Comparison of ENCODE assay signal across 31 cellular contexts in the genomic region with DNA sequence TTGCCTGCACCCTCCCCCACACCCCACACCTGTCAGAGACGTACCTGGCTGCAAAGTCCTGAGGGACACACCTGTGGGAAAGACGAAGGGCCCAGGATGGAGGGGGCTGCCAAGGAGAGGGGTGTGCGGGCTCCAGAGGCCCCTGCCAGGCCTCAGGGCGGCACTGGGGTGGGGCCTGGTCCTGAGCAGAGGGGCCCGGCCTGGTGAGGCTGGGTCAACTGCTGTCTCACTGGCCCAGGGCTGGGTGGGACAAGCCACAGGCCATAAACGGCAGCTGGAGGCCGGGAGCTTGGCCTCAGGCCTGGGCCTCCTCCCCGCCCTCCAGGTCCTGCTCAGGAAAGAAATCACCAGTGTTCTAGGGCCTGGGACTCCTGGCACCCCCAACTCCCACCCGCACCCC. TPM values are rescaled to one million over a fixed set of nuclear protein-coding genes. Genes with fewer than 3 reads are reported as not detected.
"Had no signal": no experiment of that assay in that cellular context is flagged by ENCODE, and none has a peak within 500 bp of the region (broad histone marks: within the 10 kb centered on the region; RNA-seq: fewer than 3 reads in every experiment).

No MANE protein-coding gene starts in this region.

- ATAC-seq: activated CD8-positive, alpha-beta T cell treated with anti-CD3 and anti-CD28 coated beads for 36 hours; activated naive CD4-positive, alpha-beta T cell treated with anti-CD3 and anti-CD28 coated beads, Interleukin-2, amount 50 U/mL, for 72 hours; body of pancreas; K562 had no signal

- H3K27ac ChIP-seq: body of pancreas, breast epithelium, SJSA1 had no signal

- H3K4me1 ChIP-seq: adrenal gland, body of pancreas, breast epithelium, SJSA1 had no signal

- H3K36me3 ChIP-seq: adrenal gland, breast epithelium, Peyer's patch, SJSA1 had no signal

- H3K4me3 ChIP-seq: adrenal gland, body of pancreas, breast epithelium, K562, SJSA1 had no signal

- H3K27me3 ChIP-seq: adrenal gland, body of pancreas, Peyer's patch had no signal

- DNase-seq: activated CD4-positive, alpha-beta T cell treated with anti-CD3 and anti-CD28 coated beads, Interleukin-2, amount 10 ng/mL, durations not matched to agents 24 days and 14 days; activated CD4-positive, alpha-beta T cell treated with anti-CD3 and anti-CD28 coated beads, Interleukin-2, amount 50 U/mL, for 4 hours; activated CD8-positive, alpha-beta T cell treated with anti-CD3 and anti-CD28 coated beads for 36 hours; activated gamma-delta T cell treated with Interleukin-2 at 50 U/mL for 16 hours; activated naive CD4-positive, alpha-beta T cell treated with anti-CD3 and anti-CD28 coated beads for 36 hours; activated T-cell treated with anti-CD3 and anti-CD28 coated beads, Interleukin-2, amount 50 U/mL, for 1 hour; adrenal gland; body of pancreas; NCI-H1092 treated with DMSO at 0.1 percent for 48 hours; NCI-H1417; NCI-H146; NCI-H187; NCI-H2029 treated with DMSO at 0.1 percent for 48 hours; NCI-H2107; NCI-H2171 treated with DMSO at 0.1 percent for 48 hours; NCI-H2227 treated with DMSO at 0.1 percent for 48 hours; NCI-H446 treated with DMSO at 0.1 percent for 48 hours; NCI-H524; RPMI8226; SHP77 treated with DMSO at 0.1 percent for 48 hours; SK-N-SH had no signal

- H3K9me3 ChIP-seq: adrenal gland, body of pancreas, breast epithelium, Peyer's patch, SJSA1, SK-N-SH had no signal

RNA-seq across cellular contexts. Expression of gene TPSG1, which starts 0.5 kb away (rescaled TPM):
- total RNA-seq: activated CD4-positive, alpha-beta T cell treated with anti-CD3 and anti-CD28 coated beads, Interleukin-2, amount 10 ng/mL, durations not matched to agents 24 days and 14 days; activated CD8-positive, alpha-beta memory T cell treated with anti-CD3 and anti-CD28 coated beads for 36 hours; activated CD8-positive, alpha-beta T cell treated with anti-CD3 and anti-CD28 coated beads for 36 hours; activated naive CD4-positive, alpha-beta T cell treated with anti-CD3 and anti-CD28 coated beads for 36 hours; activated naive CD4-positive, alpha-beta T cell treated with anti-CD3 and anti-CD28 coated beads, Interleukin-2, amount 50 U/mL, for 72 hours; activated T-helper 1 cell treated with anti-CD3 and anti-CD28 coated beads, Interleukin-12 subunit alpha, Interleukin-12 subunit beta, Interleukin-2, Interleukin-4 antibody, amounts not matched to agents 30 ng/mL and 10 ng/mL and 1 ng/mL, durations not matched to agents 14 hours and 24 hours and 36 hours; astrocyte; body of pancreas; cardiac septum; K562; M059J; SJSA1 had no signal
- polyA plus RNA-seq: K562, SK-N-SH had no signal

RNA-seq across cellular contexts. Expression of gene TPSB2, which starts 5.4 kb away (rescaled TPM):
- total RNA-seq: activated CD4-positive, alpha-beta T cell treated with anti-CD3 and anti-CD28 coated beads, Interleukin-2, amount 10 ng/mL, durations not matched to agents 24 days and 14 days; activated CD8-positive, alpha-beta memory T cell treated with anti-CD3 and anti-CD28 coated beads for 36 hours; activated CD8-positive, alpha-beta T cell treated with anti-CD3 and anti-CD28 coated beads for 36 hours; activated naive CD4-positive, alpha-beta T cell treated with anti-CD3 and anti-CD28 coated beads for 36 hours; activated T-helper 1 cell treated with anti-CD3 and anti-CD28 coated beads, Interleukin-12 subunit alpha, Interleukin-12 subunit beta, Interleukin-2, Interleukin-4 antibody, amounts not matched to agents 30 ng/mL and 10 ng/mL and 1 ng/mL, durations not matched to agents 14 hours and 24 hours and 36 hours; astrocyte; M059J; SJSA1 had no signal
- polyA plus RNA-seq: K562, SK-N-SH had no signal

RNA-seq across cellular contexts. Expression of gene TPSAB1, which starts 15.9 kb away (rescaled TPM):
- total RNA-seq: activated CD4-positive, alpha-beta T cell treated with anti-CD3 and anti-CD28 coated beads, Interleukin-2, amount 10 ng/mL, durations not matched to agents 24 days and 14 days; activated CD8-positive, alpha-beta memory T cell treated with anti-CD3 and anti-CD28 coated beads for 36 hours; activated CD8-positive, alpha-beta T cell treated with anti-CD3 and anti-CD28 coated beads for 36 hours; activated naive CD4-positive, alpha-beta T cell treated with anti-CD3 and anti-CD28 coated beads for 36 hours; activated T-helper 1 cell treated with anti-CD3 and anti-CD28 coated beads, Interleukin-12 subunit alpha, Interleukin-12 subunit beta, Interleukin-2, Interleukin-4 antibody, amounts not matched to agents 30 ng/mL and 10 ng/mL and 1 ng/mL, durations not matched to agents 14 hours and 24 hours and 36 hours; astrocyte; K562; M059J; SJSA1 had no signal
- polyA plus RNA-seq: K562, SK-N-SH had no signal

RNA-seq across cellular contexts. Expression of gene TPSD1, which starts 31.3 kb away (rescaled TPM):
- total RNA-seq: activated CD4-positive, alpha-beta T cell treated with anti-CD3 and anti-CD28 coated beads, Interleukin-2, amount 10 ng/mL, durations not matched to agents 24 days and 14 days; activated CD8-positive, alpha-beta memory T cell treated with anti-CD3 and anti-CD28 coated beads for 36 hours; activated CD8-positive, alpha-beta T cell treated with anti-CD3 and anti-CD28 coated beads for 36 hours; activated naive CD4-positive, alpha-beta T cell treated with anti-CD3 and anti-CD28 coated beads for 36 hours; activated naive CD4-positive, alpha-beta T cell treated with anti-CD3 and anti-CD28 coated beads, Interleukin-2, amount 50 U/mL, for 72 hours; activated T-helper 1 cell treated with anti-CD3 and anti-CD28 coated beads, Interleukin-12 subunit alpha, Interleukin-12 subunit beta, Interleukin-2, Interleukin-4 antibody, amounts not matched to agents 30 ng/mL and 10 ng/mL and 1 ng/mL, durations not matched to agents 14 hours and 24 hours and 36 hours; adrenal gland; astrocyte; cardiac septum; K562; M059J; SJSA1 had no signal
- polyA plus RNA-seq: K562, SK-N-SH had no signal
